In genomic region chr1:8663090-8663802, GRCh38 we compare ENCODE assay signal across 13 cellular contexts.
DNase-seq lines count a peak whose midpoint lies in the region; ATAC-seq and TF ChIP-seq lines count a peak whose summit lies in the region.
"Had no signal": no experiment of that assay in that cellular context is flagged by ENCODE, and none has a peak within 500 bp of the region (broad histone marks: within the 10 kb centered on the region; RNA-seq: fewer than 3 reads in every experiment).

No MANE protein-coding gene starts in this region.

- no peaks in the 10 kb centered on the region for H3K27me3 ChIP-seq in BLaER1 treated with 17β-estradiol and CSF1 and Interleukin-3, amounts not matched to agents 10 nM and 100 nM
- H3K27me3 ChIP-seq in KMS-11 (ENCODE audit: insufficient read depth, low read depth), result no peaks in the 10 kb centered on the region
- H3K27me3 ChIP-seq in fibroblast of lung (ENCODE audit: control insufficient read depth, insufficient read depth, low read length), result no peaks in the 10 kb centered on the region
- H3K27me3 ChIP-seq in psoas muscle (ENCODE audit: insufficient read depth in 3 of 3, low read length in 2 of 3), result no peaks in the 10 kb centered on the region

- peak overlapping the region in 3 of 11 experiments; percentile 11 to 26 (median 20); a peak in 2 of 22 replicates for H3K27ac ChIP-seq in BLaER1 treated with 17β-estradiol and CSF1 and Interleukin-3, amounts not matched to agents 10 nM and 100 nM
- H3K27ac ChIP-seq in KMS-11, result no peak overlapping the region
- H3K27ac ChIP-seq in fibroblast of lung (ENCODE audit: insufficient read depth, low read length), result peak overlapping the region; percentile 52
- peak overlapping the region; percentile 94 for H3K27ac ChIP-seq in psoas muscle

- peak overlapping the region; percentile 62 to 89 (median 79) for H3K4me2 ChIP-seq in BLaER1 treated with 17β-estradiol and CSF1 and Interleukin-3, amounts not matched to agents 10 nM and 100 nM
- H3K4me2 ChIP-seq in KMS-11 (0 out of 2 replicates have a peak overlapping the region, but pooled peaks have one; percentile 2), fibroblast of lung (ENCODE audit: extremely low read depth, insufficient read depth, low read length) (peak overlapping the region; percentile 73)

- peaks cover 0 to 29% (median 9%) of the 10 kb centered on the region in 11 experiments; a peak in 10 of 22 replicates for H3K36me3 ChIP-seq in BLaER1 treated with 17β-estradiol and CSF1 and Interleukin-3, amounts not matched to agents 10 nM and 100 nM
- H3K36me3 ChIP-seq in KMS-11 (ENCODE audit: insufficient read depth) (no peaks in the 10 kb centered on the region; the same call in 1 of the 2 replicates), fibroblast of lung (ENCODE audit: control insufficient read depth, insufficient read depth, low read length) (no peaks in the 10 kb centered on the region), psoas muscle (ENCODE audit: insufficient read depth in 1 of 2, low read depth in 1 of 2) (no peaks in the 10 kb centered on the region)

- WGBS in psoas muscle, 3 donors, result 86 to 92% (median 88%) methylated on average over 4 of the region's 4 CpGs

- ATAC-seq in psoas muscle, result no peak

- no peak for TF ChIP-seq CTCF in KMS-11 (conservative IDR thresholded peaks at IDR 0.05; ENCODE audit: low read depth, low read length)
- TF ChIP-seq CTCF in fibroblast of lung (conservative IDR thresholded peaks at IDR 0.05 in 1 of 2, IDR thresholded peaks at IDR 0.05 in 1 of 2; ENCODE audit: low read depth in 1 of 2, low read length in 2 of 2), result no peak
- no peak for TF ChIP-seq CTCF in psoas muscle (IDR thresholded peaks at IDR 0.05)

- intact Hi-C loops in psoas muscle (cut with DNase I), result no loop called here

- H3K79me2 ChIP-seq in KMS-11 (ENCODE audit: insufficient read depth, low read depth) (peaks cover 66% of the 10 kb centered on the region; the same call in 1 of the 2 replicates), fibroblast of lung (ENCODE audit: control insufficient read depth, insufficient read depth, low read length) (peaks cover 25% of the 10 kb centered on the region)

- peaks cover 0 to 10% (median 0%) of the 10 kb centered on the region in 11 experiments; a peak in 6 of 22 replicates for H3K9me3 ChIP-seq in BLaER1 treated with 17β-estradiol and CSF1 and Interleukin-3, amounts not matched to agents 10 nM and 100 nM (replicated peaks in 1 of 11)
- H3K9me3 ChIP-seq in fibroblast of lung (ENCODE audit: control insufficient read depth, insufficient read depth, low read depth, low read length) (no peaks in the 10 kb centered on the region), psoas muscle (no peaks in the 10 kb centered on the region)

- H2AFZ ChIP-seq in KMS-11 (ENCODE audit: low read depth) (no peak overlapping the region), fibroblast of lung (ENCODE audit: low read length) (no peak overlapping the region)

- DNase-seq in fibroblast of lung (ENCODE audit: low read depth in 2 of 2) (no peak), psoas muscle (no peak), COLO668 (lab: John Stamatoyannopoulos, UW; ENCODE audit: unreplicated experiment) (no peak), NCI-H146 (lab: John Stamatoyannopoulos, UW) (no peak), HuH-7.5 (ENCODE audit: low spot score) (no peak)
- no peak for DNase-seq in activated effector memory CD4-positive, alpha-beta T cell treated with Interleukin-2 at 50 U/mL for 16 hours
- DNase-seq: activated CD4-positive, alpha-beta T cell treated with anti-CD3 and anti-CD28 coated beads, Interleukin-2, amount 50 U/mL, for 4 hours; activated T-cell treated with anti-CD3 and anti-CD28 coated beads, Interleukin-2, amount 50 U/mL, for 24 hours; H7; Karpas-422; NCI-H1092 treated with DMSO at 0.1 percent for 48 hours had no signal

- peaks cover 84 to 100% (median 99%) of the 10 kb centered on the region in 11 experiments for H4K20me1 ChIP-seq in BLaER1 treated with 17β-estradiol and CSF1 and Interleukin-3, amounts not matched to agents 10 nM and 100 nM
- 0 out of 2 replicates have a peak, but pooled peaks cover 5% of the 10 kb centered on the region for H4K20me1 ChIP-seq in KMS-11 (ENCODE audit: insufficient read depth)
- no peaks in the 10 kb centered on the region for H4K20me1 ChIP-seq in fibroblast of lung (ENCODE audit: control insufficient read depth, extremely low read depth, insufficient read depth, low read length)

- no peak overlapping the region for H3K9ac ChIP-seq in BLaER1 treated with 17β-estradiol and CSF1 and Interleukin-3, amounts not matched to agents 10 nM and 100 nM
- H3K9ac ChIP-seq in KMS-11, result no peak overlapping the region
- H3K9ac ChIP-seq in fibroblast of lung (ENCODE audit: insufficient read depth, low read length), result no peak overlapping the region

- H3K4me1 ChIP-seq in BLaER1 treated with 17β-estradiol and CSF1 and Interleukin-3, amounts not matched to agents 10 nM and 100 nM, result peaks cover 80 to 96% (median 87%) of the 10 kb centered on the region in 10 experiments
- H3K4me1 ChIP-seq in KMS-11 (ENCODE audit: low read depth, poor library complexity, severe bottlenecking) (peaks cover 62% of the 10 kb centered on the region), fibroblast of lung (ENCODE audit: control insufficient read depth, extremely low read depth, insufficient read depth, low read length) (peaks cover 50% of the 10 kb centered on the region), psoas muscle (peaks cover 90% of the 10 kb centered on the region)

- H3K4me3 ChIP-seq in BLaER1 treated with 17β-estradiol and CSF1 and Interleukin-3, amounts not matched to agents 10 nM and 100 nM, result no peak overlapping the region; a peak in 1 of 20 replicates
- no peak overlapping the region for H3K4me3 ChIP-seq in KMS-11 (IDR thresholded peaks at IDR 0.05; ENCODE audit: insufficient read depth, low read depth, low read length)
- H3K4me3 ChIP-seq in fibroblast of lung (replicated peaks in 1 of 4; ENCODE audit: control extremely low read depth in 1 of 4, insufficient read depth in 1 of 4, low read depth in 3 of 4, low read length in 4 of 4), result no peak overlapping the region
- H3K4me3 ChIP-seq in psoas muscle, result no peak overlapping the region

Comparison
In these comparisons a context has a peak if more than half of its experiments do, and no peak if none do; other contexts are left out.
1. H3K4me2 ChIP-seq: peak in every context shown above with its lines; median percentile 79 in BLaER1 treated with 17β-estradiol and CSF1 and Interleukin-3, amounts not matched to agents 10 nM and 100 nM; 73 in fibroblast of lung; 2 in KMS-11.